In genomic region chr3:115040673-115041286, GRCh38 we compare ENCODE assay signal across 9 cellular contexts.
DNase-seq lines count a peak whose midpoint lies in the region; ATAC-seq, FAIRE-seq and TF ChIP-seq lines count a peak whose summit lies in the region.
"Had no signal": no experiment of that assay in that cellular context is flagged by ENCODE, and none has a peak within 500 bp of the region (broad histone marks: within the 10 kb centered on the region; RNA-seq: fewer than 3 reads in every experiment).

No MANE protein-coding gene starts in this region.

- no peak overlapping the region for H3K27ac ChIP-seq in CD4-positive, alpha-beta T cell (ENCODE audit: low read depth, low read length)
- H3K27ac ChIP-seq in suprapubic skin: no peak overlapping the region

- peak; percentile 35 for FAIRE-seq in GM19239 (lab: Jason Lieb, UNC)
- FAIRE-seq in frontal cortex (lab: Jason Lieb, UNC): peak; percentile 39

- H3K9me3 Mint-ChIP-seq in CD4-positive, alpha-beta T cell: no peaks in the 10 kb centered on the region
- H3K9me3 Mint-ChIP-seq in activated CD4-positive, alpha-beta memory T cell treated with anti-CD3 and anti-CD28 coated beads, Interleukin-2, amount 10 ng/mL, durations not matched to agents 7 days and 5 days: no peaks in the 10 kb centered on the region
- H3K9me3 Mint-ChIP-seq: T-helper 1 cell treated with Interleukin-12 subunit alpha and Interleukin-12 subunit beta and Interleukin-4 antibody, amounts not matched to agents 30 μg/mL and 1 μg/mL, for 36 hours had no signal

- DNase-seq in CD4-positive, alpha-beta T cell: peak in 9 of 10 experiments; percentile 3 to 30 (median 21)
- DNase-seq in GM19239 (ENCODE audit: insufficient read length, low spot score) (peak; percentile 1), NCI-H1694 (lab: John Stamatoyannopoulos, UW) (peak; percentile 34), frontal cortex (ENCODE audit: low spot score in 2 of 2) (no peak), sciatic nerve (ENCODE audit: low spot score) (no peak), suprapubic skin (ENCODE audit: low spot score in 2 of 2) (no peak)
- DNase-seq in activated CD4-positive, alpha-beta memory T cell treated with anti-CD3 and anti-CD28 coated beads, Interleukin-2, amount 10 ng/mL, durations not matched to agents 7 days and 5 days: peak; percentile 35

- TF ChIP-seq CTCF in CD4-positive, alpha-beta T cell (IDR thresholded peaks at IDR 0.05): peak; percentile 83
- TF ChIP-seq CTCF in suprapubic skin (IDR thresholded peaks at IDR 0.05): peak in 1 of 2 donors; percentile 57

- CTCF ChIA-PET in CD4-positive, alpha-beta T cell (lab: Charles Lee): interaction anchor here (0.5 kb wide), 1 partner anchor 655 kb away, joined by 3 read pairs; no protein-coding TSS in a partner anchor
- CTCF ChIA-PET in activated CD4-positive, alpha-beta memory T cell treated with anti-CD3 and anti-CD28 coated beads, Interleukin-2, amount 10 ng/mL, durations not matched to agents 7 days and 5 days (lab: Charles Lee): interaction anchor here (1.0 kb wide), 1 partner anchor 774 kb away, joined by 3 read pairs; no protein-coding TSS in a partner anchor

- H3K27me3 ChIP-seq in CD4-positive, alpha-beta T cell (ENCODE audit: control insufficient read depth, insufficient read depth, low read length): no peaks in the 10 kb centered on the region
- no peaks in the 10 kb centered on the region for H3K27me3 ChIP-seq in suprapubic skin

- WGBS in suprapubic skin: 48% methylated on average over 4 of the region's 4 CpGs

- intact Hi-C loops in CD4-positive, alpha-beta T cell (cut with DNase I, micrococcal nuclease): loop anchor here (1.0 to 5.0 kb wide), 5 partner anchors 57 to 772 kb away; no protein-coding TSS in a partner anchor
- intact Hi-C loops in sciatic nerve (cut with DNase I): no loop called here

- TF ChIP-seq EP300 in suprapubic skin (IDR thresholded peaks at IDR 0.05): no peak

- peak; percentile 60 for ATAC-seq in CD4-positive, alpha-beta T cell (ENCODE audit: poor library complexity)
- peak; percentile 52 for ATAC-seq in sciatic nerve
- ATAC-seq in GM19467 (IDR thresholded peaks at IDR 0.05; ENCODE audit: unreplicated experiment): no peak

- peaks cover 7% of the 10 kb centered on the region for H3K4me1 ChIP-seq in suprapubic skin

- H3K36me3 ChIP-seq in suprapubic skin: no peaks in the 10 kb centered on the region

- H3K4me3 ChIP-seq in suprapubic skin: no peak overlapping the region

- no peaks in the 10 kb centered on the region for H3K27me3 Mint-ChIP-seq in CD4-positive, alpha-beta T cell
- no peaks in the 10 kb centered on the region for H3K27me3 Mint-ChIP-seq in activated CD4-positive, alpha-beta memory T cell treated with anti-CD3 and anti-CD28 coated beads, Interleukin-2, amount 10 ng/mL, durations not matched to agents 7 days and 5 days

- no peak overlapping the region for H3K27ac Mint-ChIP-seq in CD4-positive, alpha-beta T cell
- no peak overlapping the region for H3K27ac Mint-ChIP-seq in activated CD4-positive, alpha-beta memory T cell treated with anti-CD3 and anti-CD28 coated beads, Interleukin-2, amount 10 ng/mL, durations not matched to agents 7 days and 5 days
- H3K27ac Mint-ChIP-seq: T-helper 1 cell treated with Interleukin-12 subunit alpha and Interleukin-12 subunit beta and Interleukin-4 antibody, amounts not matched to agents 30 μg/mL and 1 μg/mL, for 36 hours had no signal

- H3K4me3 Mint-ChIP-seq in CD4-positive, alpha-beta T cell: no peak overlapping the region
- H3K4me3 Mint-ChIP-seq in activated CD4-positive, alpha-beta memory T cell treated with anti-CD3 and anti-CD28 coated beads, Interleukin-2, amount 10 ng/mL, durations not matched to agents 7 days and 5 days: no peak overlapping the region
- H3K4me3 Mint-ChIP-seq: T-helper 1 cell treated with Interleukin-12 subunit alpha and Interleukin-12 subunit beta and Interleukin-4 antibody, amounts not matched to agents 30 μg/mL and 1 μg/mL, for 36 hours had no signal

- peaks cover 4% of the 10 kb centered on the region for H3K36me3 Mint-ChIP-seq in CD4-positive, alpha-beta T cell (ENCODE audit: low read depth)
- no peaks in the 10 kb centered on the region for H3K36me3 Mint-ChIP-seq in activated CD4-positive, alpha-beta memory T cell treated with anti-CD3 and anti-CD28 coated beads, Interleukin-2, amount 10 ng/mL, durations not matched to agents 7 days and 5 days (ENCODE audit: low read depth)

- POLR2A ChIA-PET in CD4-positive, alpha-beta T cell (lab: Charles Lee): interaction anchor here (2.3 kb wide), 1 partner anchor 105 kb away, joined by 7 read pairs; no protein-coding TSS in a partner anchor
- POLR2A ChIA-PET in activated CD4-positive, alpha-beta memory T cell treated with anti-CD3 and anti-CD28 coated beads, Interleukin-2, amount 10 ng/mL, durations not matched to agents 7 days and 5 days (lab: Charles Lee): no interaction called here

- H3K4me1 Mint-ChIP-seq in CD4-positive, alpha-beta T cell (ENCODE audit: low read depth): peaks cover 19% of the 10 kb centered on the region
- no peaks in the 10 kb centered on the region for H3K4me1 Mint-ChIP-seq in activated CD4-positive, alpha-beta memory T cell treated with anti-CD3 and anti-CD28 coated beads, Interleukin-2, amount 10 ng/mL, durations not matched to agents 7 days and 5 days

- H3K9me3 ChIP-seq in CD4-positive, alpha-beta T cell (ENCODE audit: control insufficient read depth, low read length): no peaks in the 10 kb centered on the region
- no peaks in the 10 kb centered on the region for H3K9me3 ChIP-seq in suprapubic skin

- TF ChIP-seq POLR2A in suprapubic skin (IDR thresholded peaks at IDR 0.05): no peak

Comparison
In these comparisons a context has a peak if more than half of its experiments do, and no peak if none do; other contexts are left out.
1. DNase-seq: peak in CD4-positive, alpha-beta T cell (9 of 10), GM19239 (single experiment), NCI-H1694 (single experiment) and activated CD4-positive, alpha-beta memory T cell treated with anti-CD3 and anti-CD28 coated beads, Interleukin-2, amount 10 ng/mL, durations not matched to agents 7 days and 5 days (single experiment); none in frontal cortex (0 of 2), sciatic nerve (single experiment) and suprapubic skin (0 of 2).